In genomic region chr17:15971882-15972281, GRCh38 we compare ENCODE assay signal across 25 cellular contexts.
"Had no signal": no experiment of that assay in that cellular context is flagged by ENCODE, and none has a peak within 500 bp of the region (broad histone marks: within the 10 kb centered on the region; RNA-seq: fewer than 3 reads in every experiment).

No MANE protein-coding gene starts in this region.

- H3K4me3 Mint-ChIP-seq: mesothelial cell of epicardium; naive thymus-derived CD4-positive, alpha-beta T cell; nephron; stimulated activated effector memory CD8-positive, alpha-beta T cell treated with anti-CD3 and anti-CD28 coated beads, Interleukin-12 subunit alpha, Interleukin-12 subunit beta, amount 100 ng/mL, for 72 hours had no signal

- H3K27me3 ChIP-seq: gastrocnemius medialis, left lung, sigmoid colon, stomach, upper lobe of right lung, uterus had no signal

- H3K4me3 ChIP-seq: gastrocnemius medialis, left lung, psoas muscle, sigmoid colon, stomach, tibial artery, upper lobe of right lung, uterus had no signal

- H3K9me3 Mint-ChIP-seq: mesothelial cell of epicardium; naive thymus-derived CD4-positive, alpha-beta T cell; nephron; stimulated activated effector memory CD8-positive, alpha-beta T cell treated with anti-CD3 and anti-CD28 coated beads, Interleukin-12 subunit alpha, Interleukin-12 subunit beta, amount 100 ng/mL, for 72 hours had no signal

- H3K36me3 ChIP-seq: uterus had no signal

- H3K27ac ChIP-seq: epithelial cell of prostate, gastrocnemius medialis, left lung, psoas muscle, sigmoid colon, stomach, tibial artery, upper lobe of right lung, uterus had no signal

- ATAC-seq: gastrocnemius medialis; left cardiac atrium; psoas muscle; right cardiac atrium; stimulated activated effector memory CD8-positive, alpha-beta T cell treated with anti-CD3 and anti-CD28 coated beads, Interleukin-12 subunit alpha, Interleukin-12 subunit beta, amount 100 ng/mL, for 72 hours had no signal

- H3K4me1 ChIP-seq: gastrocnemius medialis, psoas muscle, tibial artery, uterus had no signal

- H3K9me3 ChIP-seq: gastrocnemius medialis, left lung, psoas muscle, sigmoid colon, stomach, tibial artery, upper lobe of right lung, uterus had no signal

- H3K27ac Mint-ChIP-seq: stimulated activated effector memory CD8-positive, alpha-beta T cell treated with anti-CD3 and anti-CD28 coated beads, Interleukin-12 subunit alpha, Interleukin-12 subunit beta, amount 100 ng/mL, for 72 hours had no signal

- DNase-seq: cerebellar nuclear complex; cortex of kidney; effector CD4-positive, alpha-beta T cell; foreskin fibroblast; gastrocnemius medialis; head of caudate nucleus; kidney; left cardiac atrium; naive thymus-derived CD4-positive, alpha-beta T cell; nucleus accumbens; psoas muscle; right cardiac atrium; sigmoid colon; stimulated activated CD4-positive, alpha-beta T cell treated with anti-CD3 and anti-CD28 coated beads, Interleukin-2, amount 100 ng/mL, for 24 hours; stimulated activated CD4-positive, alpha-beta T cell treated with anti-CD3 and anti-CD28 coated beads, Interleukin-4, amount 100 ng/mL, for 24 hours; stimulated activated naive CD4-positive, alpha-beta T cell treated with Interleukin-2 at 50 U/mL for 16 hours; stomach; tibial artery; upper lobe of right lung; uterus had no signal
